ENCODE assay signal across 7 cellular contexts in genomic region chrX:52896855-52897709, GRCh38. TPM values are rescaled to one million over a fixed set of nuclear protein-coding genes. Genes with fewer than 3 reads are reported as not detected.
DNase-seq lines count a peak whose midpoint lies in the region; ATAC-seq, FAIRE-seq and TF ChIP-seq lines count a peak whose summit lies in the region.
"Not testable (repeated sequence)": the region's sequence is repeated elsewhere in the genome, so short reads cannot be mapped to it uniquely, and the experiment has no call there.

Gene FAM156B, plus strand, starts transcription at chrX:52897330. Its CDS starts 9,896 bp downstream, at chrX:52907226.

- TF ChIP-seq RAD21 in K562 (CRISPR knock-in tag; conservative IDR thresholded peaks at IDR 0.05 in 1 of 2, IDR thresholded peaks at IDR 0.05 in 1 of 2), result not testable (repeated sequence)

- TSS peak; percentile 57 for BruUV-seq in K562 (replicated peaks; lab: Mats Ljungman, UMichigan)

- WGBS in K562 (ENCODE audit: insufficient coverage, low coverage, missing lambda C conversion rate), result no CpG with 5 or more reads among the region's 92 CpGs
- no CpG with 5 or more reads among the region's 92 CpGs for WGBS in hepatocyte (ENCODE audit: low lambda C conversion rate, missing lambda C conversion rate)
- WGBS in psoas muscle, 3 donors, result no CpG with 5 or more reads among the region's 92 CpGs

- peak; percentile 68 for ATAC-seq in GM18873 (IDR thresholded peaks at IDR 0.05; ENCODE audit: low FRiP score, unreplicated experiment)
- peak; percentile 68 for ATAC-seq in GM21825 (IDR thresholded peaks at IDR 0.05; ENCODE audit: unreplicated experiment)
- peak; percentile 81 for ATAC-seq in HG03135 (IDR thresholded peaks at IDR 0.05; ENCODE audit: unreplicated experiment)
- ATAC-seq in K562, result peak; percentile 90
- peak; percentile 92 to 95 (median 94) for ATAC-seq in psoas muscle

- not testable (repeated sequence) for H2AFZ ChIP-seq in K562 (ENCODE audit: low read depth, low read length); hepatocyte

- FAIRE-seq in RCC 7860 (lab: Jason Lieb, UNC) (peak; percentile 82), K562 (lab: Jason Lieb, UNC) (peak; percentile 85)

- not testable (repeated sequence) for H3K9me2 ChIP-seq in hepatocyte (replicated peaks; ENCODE audit: insufficient read depth)

- H3K4me3 ChIP-seq in K562, hepatocyte, psoas muscle: not testable (repeated sequence)

- POLR2A ChIA-PET in K562 (lab: Yijun Ruan, JAX), result not testable (repeated sequence)

- not testable (repeated sequence) for TF ChIP-seq POLR2A in K562 (conservative IDR thresholded peaks at IDR 0.05)

- H3K9me1 ChIP-seq in K562 (ENCODE audit: control insufficient read depth, insufficient read depth, low read length), result not testable (repeated sequence)

- H3K79me2 ChIP-seq in K562 (ENCODE audit: control insufficient read depth, insufficient read depth, low read length); hepatocyte: not testable (repeated sequence)

- intact Hi-C loops in K562 (cut with micrococcal nuclease); psoas muscle (cut with DNase I): not testable (repeated sequence)

- not testable (repeated sequence) for H3K9ac ChIP-seq in K562 (ENCODE audit: insufficient read depth in 1 of 2, low read depth in 2 of 2, low read length in 2 of 2)

- TF ChIP-seq EP300 in K562 (IDR thresholded peaks at IDR 0.05; ENCODE audit: low read length), result not testable (repeated sequence)

- not testable (repeated sequence) for H3K4me2 ChIP-seq in K562 (ENCODE audit: insufficient read depth, low read length); hepatocyte

- H3K9me3 ChIP-seq in K562 (replicated peaks; ENCODE audit: control insufficient read depth, insufficient read depth, low read depth, low read length); hepatocyte (ENCODE audit: low read depth); psoas muscle: not testable (repeated sequence)

- H3K4me1 ChIP-seq in K562 (replicated peaks in 1 of 2; ENCODE audit: control insufficient read depth in 2 of 2, insufficient read depth in 2 of 2, low read length in 2 of 2); hepatocyte (ENCODE audit: insufficient read depth); psoas muscle: not testable (repeated sequence)

- H4K20me1 ChIP-seq in K562 (replicated peaks; ENCODE audit: control insufficient read depth, insufficient read depth, low read length); hepatocyte (ENCODE audit: insufficient read depth, poor library complexity, severe bottlenecking): not testable (repeated sequence)

- TF ChIP-seq CTCF in K562 (IDR thresholded peaks at IDR 0.05 in 2 of 3, conservative IDR thresholded peaks at IDR 0.05 in 1 of 3; ENCODE audit: insufficient read depth in 2 of 3, low read depth in 1 of 3, low read length in 3 of 3); hepatocyte (IDR thresholded peaks at IDR 0.05; ENCODE audit: poor library complexity); psoas muscle (IDR thresholded peaks at IDR 0.05): not testable (repeated sequence)

- in situ Hi-C loops in K562 (cut with MboI), result not testable (repeated sequence)

- H3K27ac ChIP-seq in K562 (ENCODE audit: extremely low read depth, low read depth, low read length); hepatocyte; psoas muscle: not testable (repeated sequence)

- H3K36me3 ChIP-seq in K562 (ENCODE audit: control insufficient read depth, insufficient read depth, low read length); hepatocyte (replicated peaks; ENCODE audit: insufficient read depth, low read depth); psoas muscle (ENCODE audit: insufficient read depth in 1 of 2, low read depth in 1 of 2): not testable (repeated sequence)

- not testable (repeated sequence) for H3K27me3 ChIP-seq in K562 (ENCODE audit: control insufficient read depth in 2 of 2, insufficient read depth in 2 of 2, low read length in 2 of 2); hepatocyte; psoas muscle (ENCODE audit: insufficient read depth in 3 of 3, low read length in 2 of 3)

- not testable (repeated sequence) for DNase-seq in RCC 7860 (ENCODE audit: low spot score); K562 (ENCODE audit: extremely low read depth in 1 of 4, low spot score in 3 of 4); hepatocyte (ENCODE audit: low spot score); psoas muscle

- CTCF ChIA-PET in K562 (lab: Yijun Ruan, JAX; ENCODE audit: low intra/inter-chr PET ratio), result not testable (repeated sequence)

RNA-seq across cellular contexts. Expression of gene FAM156B, which starts in this region (rescaled TPM):
- 30.5 and 55.9 TPM in 2 replicates for total RNA-seq in K562 (2011; cell fraction: chromatin; rRNA removed; ENCODE audit: low replicate concordance)
- 38.8 and 44.7 TPM in 2 replicates for total RNA-seq in K562 (2011; cell fraction: nucleolus; rRNA removed)
- total RNA-seq in K562 (2011; cell fraction: nucleoplasm; rRNA removed), result 32.0 and 37.1 TPM in 2 replicates
- total RNA-seq in K562 (2014; rRNA removed) (16.7 and 22.9 TPM in 2 replicates), K562 (2014; rRNA removed; fragmentation: Illumina TruSeq; extraction: Trizol) (1.5 and 5.4 TPM in 2 replicates), K562 (2015; rRNA removed; fragmentation: Illumina TruSeq; extraction: Trizol) (8.6 and 12.3 TPM in 2 replicates), K562 (2021) (7.1 and 14.2 TPM in 2 replicates), hepatocyte (15.3 and 20.1 TPM in 2 replicates), psoas muscle (1 to 10 TPM; 1.1 to 2.7 (median 2.3) TPM)
- polyA plus RNA-seq in K562 (2011; rRNA removed) (19.4 and 20.6 TPM in 2 replicates), K562 (2014; fragmentation: Illumina TruSeq; extraction: Trizol) (18.3 and 21.2 TPM in 2 replicates), K562 (2014; fragmentation: Nextera tagmentation; extraction: Ambion mirVana) (under 1 TPM; 0.24 to 0.45 TPM), K562 (2014; rRNA removed) (30.8 and 32.2 TPM in 2 replicates), hepatocyte (25.6 and 28.2 TPM in 2 replicates), psoas muscle (1 to 10 TPM; 1.6 to 5.4 (median 2.7) TPM)
- 34.9 and 40.7 TPM in 2 replicates for polyA plus RNA-seq in K562 (2011; cell fraction: cytosol; rRNA removed)
- polyA plus RNA-seq in K562 (2011; cell fraction: nucleus; rRNA removed), result 109 and 172 TPM in 2 replicates
- 11.3 and 12.0 TPM in 2 replicates for polyA plus RNA-seq in K562 (2012)
- 8.5 and 14.4 TPM in 2 replicates for polyA minus RNA-seq in K562 (2011; rRNA and poly(A)+ RNA removed)
- 4.7 and 5.7 TPM in 2 replicates for polyA minus RNA-seq in K562 (2011; cell fraction: cytosol; rRNA and poly(A)+ RNA removed)
- polyA minus RNA-seq in K562 (2011; cell fraction: nucleus; rRNA and poly(A)+ RNA removed), result 10.8 and 11.6 TPM in 2 replicates
